Comparison of ENCODE assay signal across 24 cellular contexts in genomic region chr4:181958435-181958834, GRCh38.
DNase-seq lines count a peak whose midpoint lies in the region; ATAC-seq and TF ChIP-seq lines count a peak whose summit lies in the region.
"Had no signal": no experiment of that assay in that cellular context is flagged by ENCODE, and none has a peak within 500 bp of the region (broad histone marks: within the 10 kb centered on the region; RNA-seq: fewer than 3 reads in every experiment).

No MANE protein-coding gene starts in this region.

- H3K4me2 ChIP-seq in mammary epithelial cell (ENCODE audit: insufficient read depth, low read depth, low read length): peak overlapping the region; percentile 55
- H3K4me2 ChIP-seq in mesenchymal stem cell (ENCODE audit: low read length, poor library complexity, severe bottlenecking): no peak overlapping the region

- H3K9me3 ChIP-seq in mammary epithelial cell (replicated peaks; ENCODE audit: insufficient read depth, low read length): no peaks in the 10 kb centered on the region
- no peaks in the 10 kb centered on the region for H3K9me3 ChIP-seq in breast epithelium
- H3K9me3 ChIP-seq in mesenchymal stem cell (ENCODE audit: control insufficient read depth, low read length): no peaks in the 10 kb centered on the region
- no peaks in the 10 kb centered on the region for H3K9me3 ChIP-seq in spleen
- H3K9me3 ChIP-seq: heart left ventricle, MG63, psoas muscle, sigmoid colon, thoracic aorta, vagina had no signal

- H2BK12ac ChIP-seq in mesenchymal stem cell (ENCODE audit: low read length in 2 of 2): no peak overlapping the region

- no peak overlapping the region for H2BK15ac ChIP-seq in mesenchymal stem cell (ENCODE audit: low read depth, poor library complexity, severe bottlenecking)

- H4K8ac ChIP-seq in mesenchymal stem cell (ENCODE audit: low read length): no peak overlapping the region

- BruUV-seq in mammary epithelial cell (replicated peaks; lab: Mats Ljungman, UMichigan): no TSS peak

- CTCF ChIA-PET in mammary epithelial cell (lab: Charles Lee; ENCODE audit: low non-redundant PET): no interaction called here

- H2BK120ac ChIP-seq in mesenchymal stem cell (ENCODE audit: low read depth, low read length): no peak overlapping the region

- H2AFZ ChIP-seq in mammary epithelial cell (ENCODE audit: low read depth, low read length) (no peak overlapping the region), mesenchymal stem cell (ENCODE audit: low read depth, low read length) (no peak overlapping the region)

- H3K36me3 ChIP-seq in mammary epithelial cell (ENCODE audit: insufficient read depth, low read length) (no peaks in the 10 kb centered on the region), breast epithelium (no peaks in the 10 kb centered on the region), mesenchymal stem cell (ENCODE audit: control insufficient read depth in 1 of 2, insufficient read depth in 2 of 2, low read depth in 1 of 2, low read length in 2 of 2) (no peaks in the 10 kb centered on the region), spleen (no peaks in the 10 kb centered on the region)
- H3K36me3 ChIP-seq: heart left ventricle, MG63, sigmoid colon, thoracic aorta, vagina had no signal

- H3K9ac ChIP-seq in mammary epithelial cell (ENCODE audit: insufficient read depth, low read length) (no peak overlapping the region), mesenchymal stem cell (ENCODE audit: low read length) (peak overlapping the region; percentile 28)

- TF ChIP-seq CTCF in mammary epithelial cell (conservative IDR thresholded peaks at IDR 0.05 in 1 of 2, IDR thresholded peaks at IDR 0.05 in 1 of 2; ENCODE audit: extremely low read depth in 1 of 2, insufficient read depth in 1 of 2, low read depth in 1 of 2, low read length in 2 of 2) (no peak), breast epithelium (IDR thresholded peaks at IDR 0.05) (no peak), spleen (IDR thresholded peaks at IDR 0.05 in 8 of 11, conservative IDR thresholded peaks at IDR 0.05 in 3 of 11) (no peak)

- no peak overlapping the region for H4K91ac ChIP-seq in mesenchymal stem cell (ENCODE audit: low read length)

- H3K27me3 ChIP-seq in mammary epithelial cell (ENCODE audit: insufficient read depth, low read length) (no peaks in the 10 kb centered on the region), breast epithelium (no peaks in the 10 kb centered on the region), mesenchymal stem cell (ENCODE audit: control insufficient read depth in 1 of 2, insufficient read depth in 1 of 2, low read length in 2 of 2) (no peaks in the 10 kb centered on the region), spleen (replicated peaks in 1 of 7) (no peaks in the 10 kb centered on the region)
- H3K27me3 ChIP-seq: heart left ventricle, MG63, sigmoid colon, vagina had no signal

- H3K4me3 ChIP-seq in mammary epithelial cell (replicated peaks in 1 of 3; ENCODE audit: insufficient read depth in 1 of 3, low read depth in 2 of 3, low read length in 3 of 3) (no peak overlapping the region), breast epithelium (no peak overlapping the region), mesenchymal stem cell (ENCODE audit: insufficient read depth in 1 of 2, low read depth in 1 of 2, low read length in 2 of 2) (no peak overlapping the region), spleen (no peak overlapping the region)
- H3K4me3 ChIP-seq: heart left ventricle, MG63, psoas muscle, sigmoid colon, thoracic aorta, vagina had no signal

- TF ChIP-seq POLR2A in breast epithelium (IDR thresholded peaks at IDR 0.05): no peak
- no peak for TF ChIP-seq POLR2A in spleen (IDR thresholded peaks at IDR 0.05)

- no peak overlapping the region for H3K4ac ChIP-seq in mesenchymal stem cell (ENCODE audit: low read depth in 1 of 2, low read length in 2 of 2)

- 39% methylated on average over 2 of the region's 2 CpGs for WGBS in mammary epithelial cell (ENCODE audit: low coverage, missing lambda C conversion rate)
- 11% methylated on average over 1 of the region's 2 CpGs for WGBS in mesenchymal stem cell
- 54 to 73% (median 61%) methylated on average over 2 of the region's 2 CpGs for WGBS in spleen, 5 donors

- no peaks in the 10 kb centered on the region for H3K79me2 ChIP-seq in mammary epithelial cell (ENCODE audit: insufficient read depth, low read length)

- H3K27ac ChIP-seq in mammary epithelial cell (ENCODE audit: insufficient read depth, low read depth, low read length) (peak overlapping the region; percentile 81), breast epithelium (no peak overlapping the region), mesenchymal stem cell (ENCODE audit: low read length, poor library complexity, severe bottlenecking) (peak overlapping the region; percentile 85), spleen (no peak overlapping the region)
- H3K27ac ChIP-seq: 22Rv1, heart left ventricle, psoas muscle, RWPE1, sigmoid colon, thoracic aorta, vagina had no signal

- dilution Hi-C loops in mammary epithelial cell (cut with HindIII; ENCODE audit: low sequenced_read_pairs): no loop called here

- no peak overlapping the region for H3K23ac ChIP-seq in mesenchymal stem cell (ENCODE audit: low read length in 2 of 2)

- H3K14ac ChIP-seq in mesenchymal stem cell (ENCODE audit: low read length in 2 of 2): no peak overlapping the region

- no peak overlapping the region for H2BK5ac ChIP-seq in mesenchymal stem cell (ENCODE audit: low read depth, low read length, poor library complexity, severe bottlenecking)

- in situ Hi-C loops in mammary epithelial cell (cut with MboI; ENCODE audit: low sequenced_read_pairs in 2 of 2): no loop called here

- DNase-seq in mammary epithelial cell (no peak), breast epithelium (ENCODE audit: low spot score in 2 of 2) (no peak), astrocyte of the hippocampus (ENCODE audit: low read depth, low spot score) (peak; percentile 52), mesenchymal stem cell (no peak), Ammon's horn (ENCODE audit: low spot score) (no peak), spleen (no peak)
- DNase-seq: activated CD4-positive, alpha-beta T cell treated with anti-CD3 and anti-CD28 coated beads for 36 hours; activated effector memory CD4-positive, alpha-beta T cell treated with Interleukin-2 at 50 U/mL for 16 hours; CD8-positive, alpha-beta T cell; cerebellar nuclear complex; heart left ventricle; naive B cell; NCI-H2029 treated with DMSO at 0.1 percent for 48 hours; NCI-H2227 treated with DMSO at 0.1 percent for 48 hours; NCI-H774; psoas muscle; sigmoid colon had no signal

- H3K18ac ChIP-seq in mesenchymal stem cell (ENCODE audit: low read depth in 1 of 2, low read length in 2 of 2): no peak overlapping the region

- no peaks in the 10 kb centered on the region for H4K20me1 ChIP-seq in mammary epithelial cell (ENCODE audit: insufficient read depth, low read length)

- intact Hi-C loops in mammary epithelial cell (cut with micrococcal nuclease) (loop anchor here (5.0 to 10.0 kb wide), 2 partner anchors 184 to 286 kb away; partner anchors contain the start of gene TENM3), breast epithelium (cut with DNase I; ENCODE audit: low total_unique reads) (no loop called here), spleen (cut with DNase I; ENCODE audit: low total_unique reads) (no loop called here)

- H3K79me1 ChIP-seq in mesenchymal stem cell (replicated peaks; ENCODE audit: low read length, poor library complexity, severe bottlenecking): no peaks in the 10 kb centered on the region

- H2AK5ac ChIP-seq in mesenchymal stem cell (ENCODE audit: low read length, severe bottlenecking): no peak overlapping the region

- H3K4me1 ChIP-seq in mammary epithelial cell (ENCODE audit: insufficient read depth, low read length): peaks cover 38% of the 10 kb centered on the region
- no peaks in the 10 kb centered on the region for H3K4me1 ChIP-seq in breast epithelium
- H3K4me1 ChIP-seq in mesenchymal stem cell (ENCODE audit: control insufficient read depth, insufficient read depth, low read depth, low read length): no peaks in the 10 kb centered on the region
- peaks cover 0 to 5% (median 0%) of the 10 kb centered on the region in 6 donors for H3K4me1 ChIP-seq in spleen
- H3K4me1 ChIP-seq: psoas muscle, vagina had no signal

- no peak for ATAC-seq in HG02763 (IDR thresholded peaks at IDR 0.05; ENCODE audit: unreplicated experiment)
- ATAC-seq in GM18502 (IDR thresholded peaks at IDR 0.05; ENCODE audit: poor library complexity, unreplicated experiment): no peak
- ATAC-seq: activated CD4-positive, alpha-beta T cell treated with anti-CD3 and anti-CD28 coated beads for 36 hours; CD8-positive, alpha-beta T cell; psoas muscle had no signal

Comparison
In these comparisons a context has a peak if more than half of its experiments do, and no peak if none do; other contexts are left out.
1. H3K27ac ChIP-seq: peak in mammary epithelial cell (single experiment) and mesenchymal stem cell (single experiment); none in breast epithelium (0 of 2) and spleen (0 of 8).